Comparison of ENCODE assay signal across 9 cellular contexts in genomic region chr9:36980148-36980974, GRCh38. TPM values are rescaled to one million over a fixed set of nuclear protein-coding genes. Genes with fewer than 3 reads are reported as not detected.
A peak's percentile ranks its signal among the peaks of the same experiment; 100 is the strongest.
DNase-seq lines count a peak whose midpoint lies in the region; ATAC-seq and TF ChIP-seq lines count a peak whose summit lies in the region.
"Had no signal": no experiment of that assay in that cellular context is flagged by ENCODE, and none has a peak within 500 bp of the region (broad histone marks: within the 10 kb centered on the region; RNA-seq: fewer than 3 reads in every experiment).

No MANE protein-coding gene starts in this region.

- H3K9me3 Mint-ChIP-seq in activated CD4-positive, alpha-beta memory T cell treated with anti-CD3 and anti-CD28 coated beads for 36 hours = no peaks in the 10 kb centered on the region
- H3K9me3 Mint-ChIP-seq in activated CD4-positive, alpha-beta memory T cell treated with anti-CD3 and anti-CD28 coated beads, Interleukin-2, amount 10 ng/mL, durations not matched to agents 7 days and 5 days = no peaks in the 10 kb centered on the region
- no peaks in the 10 kb centered on the region for H3K9me3 Mint-ChIP-seq in activated B cell treated with CpG ODN at 0.5 μM for 24 hours

- POLR2A ChIA-PET in activated CD4-positive, alpha-beta memory T cell treated with anti-CD3 and anti-CD28 coated beads for 36 hours (lab: Charles Lee) = no interaction called here
- POLR2A ChIA-PET in activated CD4-positive, alpha-beta memory T cell treated with anti-CD3 and anti-CD28 coated beads, Interleukin-2, amount 10 ng/mL, durations not matched to agents 7 days and 5 days (lab: Charles Lee) = no interaction called here
- POLR2A ChIA-PET in activated B cell treated with CpG ODN at 0.5 μM for 24 hours (lab: Charles Lee) = interaction anchor here (1.1 to 1.6 kb wide), 3 partner anchors 50 to 329 kb away, joined by 3 to 5 read pairs (median 3); no protein-coding TSS in a partner anchor

- TF ChIP-seq CTCF in activated B cell treated with CpG ODN at 0.5 μM for 24 hours (IDR thresholded peaks at IDR 0.05) = no peak

- H3K4me1 Mint-ChIP-seq in activated CD4-positive, alpha-beta memory T cell treated with anti-CD3 and anti-CD28 coated beads for 36 hours (ENCODE audit: low read depth) = peaks cover 4% of the 10 kb centered on the region
- H3K4me1 Mint-ChIP-seq in activated CD4-positive, alpha-beta memory T cell treated with anti-CD3 and anti-CD28 coated beads, Interleukin-2, amount 10 ng/mL, durations not matched to agents 7 days and 5 days = peaks cover 4% of the 10 kb centered on the region
- peaks cover 84% of the 10 kb centered on the region for H3K4me1 Mint-ChIP-seq in activated B cell treated with CpG ODN at 0.5 μM for 24 hours

- intact Hi-C loops in activated CD4-positive, alpha-beta memory T cell treated with anti-CD3 and anti-CD28 coated beads for 36 hours (cut with micrococcal nuclease) = no loop called here
- intact Hi-C loops in activated B cell treated with CpG ODN at 0.5 μM for 24 hours (cut with micrococcal nuclease) = no loop called here

- no peak overlapping the region for H3K4me3 Mint-ChIP-seq in activated CD4-positive, alpha-beta memory T cell treated with anti-CD3 and anti-CD28 coated beads for 36 hours
- H3K4me3 Mint-ChIP-seq in activated CD4-positive, alpha-beta memory T cell treated with anti-CD3 and anti-CD28 coated beads, Interleukin-2, amount 10 ng/mL, durations not matched to agents 7 days and 5 days = no peak overlapping the region
- H3K4me3 Mint-ChIP-seq in activated B cell treated with CpG ODN at 0.5 μM for 24 hours = no peak overlapping the region

- CTCF ChIA-PET in activated CD4-positive, alpha-beta memory T cell treated with anti-CD3 and anti-CD28 coated beads for 36 hours (lab: Charles Lee) = interaction anchor here (0.6 kb wide), 1 partner anchor 11 kb away, joined by 4 read pairs; no protein-coding TSS in a partner anchor
- CTCF ChIA-PET in activated CD4-positive, alpha-beta memory T cell treated with anti-CD3 and anti-CD28 coated beads, Interleukin-2, amount 10 ng/mL, durations not matched to agents 7 days and 5 days (lab: Charles Lee) = no interaction called here
- CTCF ChIA-PET in activated B cell treated with CpG ODN at 0.5 μM for 24 hours (lab: Charles Lee) = interaction anchor here (0.7 to 1.1 kb wide), 6 partner anchors 19 to 393 kb away, joined by 3 to 4 read pairs (median 3); no protein-coding TSS in a partner anchor

- no peak overlapping the region for H3K27ac Mint-ChIP-seq in activated CD4-positive, alpha-beta memory T cell treated with anti-CD3 and anti-CD28 coated beads for 36 hours
- no peak overlapping the region for H3K27ac Mint-ChIP-seq in activated CD4-positive, alpha-beta memory T cell treated with anti-CD3 and anti-CD28 coated beads, Interleukin-2, amount 10 ng/mL, durations not matched to agents 7 days and 5 days
- H3K27ac Mint-ChIP-seq in activated B cell treated with CpG ODN at 0.5 μM for 24 hours = peak overlapping the region; percentile 59

- no peaks in the 10 kb centered on the region for H3K36me3 Mint-ChIP-seq in activated CD4-positive, alpha-beta memory T cell treated with anti-CD3 and anti-CD28 coated beads for 36 hours
- no peaks in the 10 kb centered on the region for H3K36me3 Mint-ChIP-seq in activated CD4-positive, alpha-beta memory T cell treated with anti-CD3 and anti-CD28 coated beads, Interleukin-2, amount 10 ng/mL, durations not matched to agents 7 days and 5 days (ENCODE audit: low read depth)
- H3K36me3 Mint-ChIP-seq in activated B cell treated with CpG ODN at 0.5 μM for 24 hours (ENCODE audit: low read depth) = peaks cover 80% of the 10 kb centered on the region

- ATAC-seq in activated B cell treated with CpG ODN at 0.5 μM for 24 hours (ENCODE audit: low read depth) (peak; percentile 57), GM21737 (IDR thresholded peaks at IDR 0.05; ENCODE audit: unreplicated experiment) (no peak)
- peak; percentile 36 for ATAC-seq in stimulated activated naive CD8-positive, alpha-beta T cell treated with anti-CD3 and anti-CD28 coated beads, Interleukin-15, Interleukin-2, amounts not matched to agents 100 U/mL and 50 U/mL, for 24 hours
- ATAC-seq: activated CD4-positive, CD25-positive, alpha-beta regulatory T cell treated with anti-CD3 and anti-CD28 coated beads, Interleukin-2, amount 50 U/mL, for 24 hours had no signal

- H3K27me3 Mint-ChIP-seq in activated CD4-positive, alpha-beta memory T cell treated with anti-CD3 and anti-CD28 coated beads for 36 hours = peaks cover 44% of the 10 kb centered on the region
- peaks cover 42% of the 10 kb centered on the region for H3K27me3 Mint-ChIP-seq in activated CD4-positive, alpha-beta memory T cell treated with anti-CD3 and anti-CD28 coated beads, Interleukin-2, amount 10 ng/mL, durations not matched to agents 7 days and 5 days
- H3K27me3 Mint-ChIP-seq in activated B cell treated with CpG ODN at 0.5 μM for 24 hours = no peaks in the 10 kb centered on the region

- DNase-seq in activated CD4-positive, alpha-beta memory T cell treated with anti-CD3 and anti-CD28 coated beads for 36 hours = peak; percentile 30
- DNase-seq in activated CD4-positive, alpha-beta memory T cell treated with anti-CD3 and anti-CD28 coated beads, Interleukin-2, amount 10 ng/mL, durations not matched to agents 7 days and 5 days = no peak
- DNase-seq in NCI-H2081 treated with DMSO at 0.1 percent for 48 hours (lab: John Stamatoyannopoulos, UW) (peak; percentile 90), activated B cell treated with CpG ODN at 0.5 μM for 24 hours (no peak)
- no peak for DNase-seq in stimulated activated naive CD8-positive, alpha-beta T cell treated with anti-CD3 and anti-CD28 coated beads, Interleukin-15, Interleukin-2, amounts not matched to agents 100 U/mL and 50 U/mL, for 24 hours
- no peak for DNase-seq in stimulated activated naive CD4-positive, alpha-beta T cell treated with Interleukin-2 at 50 U/mL for 16 hours (lab: John Stamatoyannopoulos, UW)
- DNase-seq in activated CD4-positive, alpha-beta T cell treated with anti-CD3 and anti-CD28 coated beads for 1 hour = no peak

RNA-seq across cellular contexts. Expression of gene PAX5, which starts 53.7 kb away (rescaled TPM):
- total RNA-seq in activated CD4-positive, alpha-beta memory T cell treated with anti-CD3 and anti-CD28 coated beads for 36 hours = under 1 TPM; 0.12 to 0.15 TPM
- under 1 TPM; 0.05 to 0.15 TPM for total RNA-seq in activated CD4-positive, alpha-beta memory T cell treated with anti-CD3 and anti-CD28 coated beads, Interleukin-2, amount 10 ng/mL, durations not matched to agents 7 days and 5 days
- total RNA-seq in activated B cell treated with CpG ODN at 0.5 μM for 24 hours = 580 and 619 TPM in 2 replicates

Comparison
In these comparisons a context has a peak if more than half of its experiments do, and no peak if none do; other contexts are left out.
1. DNase-seq: peak in activated CD4-positive, alpha-beta memory T cell treated with anti-CD3 and anti-CD28 coated beads for 36 hours (single experiment) and NCI-H2081 treated with DMSO at 0.1 percent for 48 hours (single experiment); none in activated CD4-positive, alpha-beta memory T cell treated with anti-CD3 and anti-CD28 coated beads, Interleukin-2, amount 10 ng/mL, durations not matched to agents 7 days and 5 days (single experiment), activated B cell treated with CpG ODN at 0.5 μM for 24 hours (single experiment), stimulated activated naive CD8-positive, alpha-beta T cell treated with anti-CD3 and anti-CD28 coated beads, Interleukin-15, Interleukin-2, amounts not matched to agents 100 U/mL and 50 U/mL, for 24 hours (single experiment), stimulated activated naive CD4-positive, alpha-beta T cell treated with Interleukin-2 at 50 U/mL for 16 hours (single experiment) and activated CD4-positive, alpha-beta T cell treated with anti-CD3 and anti-CD28 coated beads for 1 hour (single experiment).
2. RNA of gene PAX5, which starts 53.7 kb away (total RNA-seq): 580 to 619 TPM in activated B cell treated with CpG ODN at 0.5 μM for 24 hours; 0.05 to 0.15 TPM in activated CD4-positive, alpha-beta memory T cell treated with anti-CD3 and anti-CD28 coated beads, Interleukin-2, amount 10 ng/mL, durations not matched to agents 7 days and 5 days and 0.12 to 0.15 TPM in activated CD4-positive, alpha-beta memory T cell treated with anti-CD3 and anti-CD28 coated beads for 36 hours; every median in the first group is over 100 times any median in the second.